Comparison of ENCODE assay signal across 2 cellular contexts in the genomic region with DNA sequence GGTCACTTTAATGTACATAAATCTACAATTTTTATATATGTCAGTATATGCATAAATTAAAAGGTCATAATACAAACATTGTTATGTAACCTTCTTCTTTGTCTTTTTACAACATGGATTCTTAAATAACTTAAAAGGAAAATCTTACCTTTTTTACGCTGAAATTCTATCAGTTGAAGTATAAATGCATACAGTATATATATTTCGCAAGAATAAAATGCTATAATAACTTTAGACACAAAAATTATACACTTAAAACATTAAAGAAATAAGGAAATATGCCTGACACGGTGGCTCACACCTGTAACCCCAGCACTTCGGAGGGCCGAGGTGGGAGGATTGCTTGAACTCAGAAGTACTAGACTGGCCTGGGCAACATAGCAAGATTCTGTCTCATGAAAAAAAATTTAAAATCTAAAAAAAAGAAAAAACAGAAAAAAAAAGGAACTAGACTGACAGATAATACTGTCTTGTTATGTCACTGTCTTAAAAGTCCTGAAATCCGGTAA.
TF ChIP-seq lines count a peak whose summit lies in the region.

No MANE protein-coding gene starts in this region.

TF ChIP-seq in HepG2, 621 proteins besides CTCF, POLR2A, EP300 and RAD21:
- TF ChIP-seq, protein P1, sequence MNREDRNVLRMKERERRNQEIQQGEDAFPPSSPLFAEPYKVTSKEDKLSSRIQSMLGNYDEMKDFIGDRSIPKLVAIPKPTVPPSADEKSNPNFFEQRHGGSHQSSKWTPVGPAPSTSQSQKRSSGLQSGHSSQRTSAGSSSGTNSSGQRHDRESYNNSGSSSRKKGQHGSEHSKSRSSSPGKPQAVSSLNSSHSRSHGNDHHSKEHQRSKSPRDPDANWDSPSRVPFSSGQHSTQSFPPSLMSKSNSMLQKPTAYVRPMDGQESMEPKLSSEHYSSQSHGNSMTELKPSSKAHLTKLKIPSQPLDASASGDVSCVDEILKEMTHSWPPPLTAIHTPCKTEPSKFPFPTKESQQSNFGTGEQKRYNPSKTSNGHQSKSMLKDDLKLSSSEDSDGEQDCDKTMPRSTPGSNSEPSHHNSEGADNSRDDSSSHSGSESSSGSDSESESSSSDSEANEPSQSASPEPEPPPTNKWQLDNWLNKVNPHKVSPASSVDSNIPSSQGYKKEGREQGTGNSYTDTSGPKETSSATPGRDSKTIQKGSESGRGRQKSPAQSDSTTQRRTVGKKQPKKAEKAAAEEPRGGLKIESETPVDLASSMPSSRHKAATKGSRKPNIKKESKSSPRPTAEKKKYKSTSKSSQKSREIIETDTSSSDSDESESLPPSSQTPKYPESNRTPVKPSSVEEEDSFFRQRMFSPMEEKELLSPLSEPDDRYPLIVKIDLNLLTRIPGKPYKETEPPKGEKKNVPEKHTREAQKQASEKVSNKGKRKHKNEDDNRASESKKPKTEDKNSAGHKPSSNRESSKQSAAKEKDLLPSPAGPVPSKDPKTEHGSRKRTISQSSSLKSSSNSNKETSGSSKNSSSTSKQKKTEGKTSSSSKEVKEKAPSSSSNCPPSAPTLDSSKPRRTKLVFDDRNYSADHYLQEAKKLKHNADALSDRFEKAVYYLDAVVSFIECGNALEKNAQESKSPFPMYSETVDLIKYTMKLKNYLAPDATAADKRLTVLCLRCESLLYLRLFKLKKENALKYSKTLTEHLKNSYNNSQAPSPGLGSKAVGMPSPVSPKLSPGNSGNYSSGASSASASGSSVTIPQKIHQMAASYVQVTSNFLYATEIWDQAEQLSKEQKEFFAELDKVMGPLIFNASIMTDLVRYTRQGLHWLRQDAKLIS (CRISPR knock-in tag; IDR thresholded peaks at IDR 0.05), result no peak
- TF ChIP-seq, protein P2, sequence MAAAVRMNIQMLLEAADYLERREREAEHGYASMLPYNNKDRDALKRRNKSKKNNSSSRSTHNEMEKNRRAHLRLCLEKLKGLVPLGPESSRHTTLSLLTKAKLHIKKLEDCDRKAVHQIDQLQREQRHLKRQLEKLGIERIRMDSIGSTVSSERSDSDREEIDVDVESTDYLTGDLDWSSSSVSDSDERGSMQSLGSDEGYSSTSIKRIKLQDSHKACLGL (CRISPR knock-in tag; IDR thresholded peaks at IDR 0.05), result no peak
- no peak for TF ChIP-seq NFE2 (CRISPR knock-in tag; IDR thresholded peaks at IDR 0.05)
- TF ChIP-seq RFX3 (CRISPR knock-in tag; IDR thresholded peaks at IDR 0.05), result no peak
- TF ChIP-seq, protein P3, sequence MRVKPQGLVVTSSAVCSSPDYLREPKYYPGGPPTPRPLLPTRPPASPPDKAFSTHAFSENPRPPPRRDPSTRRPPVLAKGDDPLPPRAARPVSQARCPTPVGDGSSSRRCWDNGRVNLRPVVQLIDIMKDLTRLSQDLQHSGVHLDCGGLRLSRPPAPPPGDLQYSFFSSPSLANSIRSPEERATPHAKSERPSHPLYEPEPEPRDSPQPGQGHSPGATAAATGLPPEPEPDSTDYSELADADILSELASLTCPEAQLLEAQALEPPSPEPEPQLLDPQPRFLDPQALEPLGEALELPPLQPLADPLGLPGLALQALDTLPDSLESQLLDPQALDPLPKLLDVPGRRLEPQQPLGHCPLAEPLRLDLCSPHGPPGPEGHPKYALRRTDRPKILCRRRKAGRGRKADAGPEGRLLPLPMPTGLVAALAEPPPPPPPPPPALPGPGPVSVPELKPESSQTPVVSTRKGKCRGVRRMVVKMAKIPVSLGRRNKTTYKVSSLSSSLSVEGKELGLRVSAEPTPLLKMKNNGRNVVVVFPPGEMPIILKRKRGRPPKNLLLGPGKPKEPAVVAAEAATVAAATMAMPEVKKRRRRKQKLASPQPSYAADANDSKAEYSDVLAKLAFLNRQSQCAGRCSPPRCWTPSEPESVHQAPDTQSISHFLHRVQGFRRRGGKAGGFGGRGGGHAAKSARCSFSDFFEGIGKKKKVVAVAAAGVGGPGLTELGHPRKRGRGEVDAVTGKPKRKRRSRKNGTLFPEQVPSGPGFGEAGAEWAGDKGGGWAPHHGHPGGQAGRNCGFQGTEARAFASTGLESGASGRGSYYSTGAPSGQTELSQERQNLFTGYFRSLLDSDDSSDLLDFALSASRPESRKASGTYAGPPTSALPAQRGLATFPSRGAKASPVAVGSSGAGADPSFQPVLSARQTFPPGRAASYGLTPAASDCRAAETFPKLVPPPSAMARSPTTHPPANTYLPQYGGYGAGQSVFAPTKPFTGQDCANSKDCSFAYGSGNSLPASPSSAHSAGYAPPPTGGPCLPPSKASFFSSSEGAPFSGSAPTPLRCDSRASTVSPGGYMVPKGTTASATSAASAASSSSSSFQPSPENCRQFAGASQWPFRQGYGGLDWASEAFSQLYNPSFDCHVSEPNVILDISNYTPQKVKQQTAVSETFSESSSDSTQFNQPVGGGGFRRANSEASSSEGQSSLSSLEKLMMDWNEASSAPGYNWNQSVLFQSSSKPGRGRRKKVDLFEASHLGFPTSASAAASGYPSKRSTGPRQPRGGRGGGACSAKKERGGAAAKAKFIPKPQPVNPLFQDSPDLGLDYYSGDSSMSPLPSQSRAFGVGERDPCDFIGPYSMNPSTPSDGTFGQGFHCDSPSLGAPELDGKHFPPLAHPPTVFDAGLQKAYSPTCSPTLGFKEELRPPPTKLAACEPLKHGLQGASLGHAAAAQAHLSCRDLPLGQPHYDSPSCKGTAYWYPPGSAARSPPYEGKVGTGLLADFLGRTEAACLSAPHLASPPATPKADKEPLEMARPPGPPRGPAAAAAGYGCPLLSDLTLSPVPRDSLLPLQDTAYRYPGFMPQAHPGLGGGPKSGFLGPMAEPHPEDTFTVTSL (CRISPR knock-in tag; IDR thresholded peaks at IDR 0.05; ENCODE audit: borderline replicate concordance), result no peak
- TF ChIP-seq, protein P4, sequence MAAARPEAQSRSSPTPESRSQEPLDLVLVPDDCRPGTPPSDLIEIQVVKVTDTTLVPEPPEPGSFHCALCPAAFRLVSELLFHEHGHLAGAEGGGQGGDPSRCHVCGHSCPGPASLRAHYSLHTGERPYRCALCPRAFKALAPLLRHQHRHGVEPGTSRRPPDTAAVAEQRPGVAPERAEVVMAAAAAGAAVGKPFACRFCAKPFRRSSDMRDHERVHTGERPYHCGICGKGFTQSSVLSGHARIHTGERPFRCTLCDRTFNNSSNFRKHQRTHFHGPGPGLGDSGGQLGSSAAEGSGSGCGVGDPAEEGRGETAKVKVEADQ (CRISPR knock-in tag; IDR thresholded peaks at IDR 0.05; ENCODE audit: borderline replicate concordance), result no peak
- no peak for TF ChIP-seq ZFP36L1 (CRISPR knock-in tag; IDR thresholded peaks at IDR 0.05)
- 0 out of 2 replicates have a peak, but pooled peaks have one; percentile 2 for TF ChIP-seq CEBPB (IDR thresholded peaks at IDR 0.05; ENCODE audit: borderline replicate concordance, low read depth, low read length)

TF ChIP-seq in K562, 482 proteins besides CTCF, POLR2A, EP300 and RAD21 (continued from another document):
- TF ChIP-seq, protein P5, sequence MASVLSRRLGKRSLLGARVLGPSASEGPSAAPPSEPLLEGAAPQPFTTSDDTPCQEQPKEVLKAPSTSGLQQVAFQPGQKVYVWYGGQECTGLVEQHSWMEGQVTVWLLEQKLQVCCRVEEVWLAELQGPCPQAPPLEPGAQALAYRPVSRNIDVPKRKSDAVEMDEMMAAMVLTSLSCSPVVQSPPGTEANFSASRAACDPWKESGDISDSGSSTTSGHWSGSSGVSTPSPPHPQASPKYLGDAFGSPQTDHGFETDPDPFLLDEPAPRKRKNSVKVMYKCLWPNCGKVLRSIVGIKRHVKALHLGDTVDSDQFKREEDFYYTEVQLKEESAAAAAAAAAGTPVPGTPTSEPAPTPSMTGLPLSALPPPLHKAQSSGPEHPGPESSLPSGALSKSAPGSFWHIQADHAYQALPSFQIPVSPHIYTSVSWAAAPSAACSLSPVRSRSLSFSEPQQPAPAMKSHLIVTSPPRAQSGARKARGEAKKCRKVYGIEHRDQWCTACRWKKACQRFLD (CRISPR knock-in tag; IDR thresholded peaks at IDR 0.05), result no peak
TF ChIP-seq in K562: peak in this region for 3.
